Comparison of ENCODE assay signal across 21 cellular contexts in genomic region chr10:31063839-31064238, GRCh38. TPM values are rescaled to one million over a fixed set of nuclear protein-coding genes. Genes with fewer than 3 reads are reported as not detected.
DNase-seq lines count a peak whose midpoint lies in the region; ATAC-seq and TF ChIP-seq lines count a peak whose summit lies in the region.
"Had no signal": no experiment of that assay in that cellular context is flagged by ENCODE, and none has a peak within 500 bp of the region (broad histone marks: within the 10 kb centered on the region; RNA-seq: fewer than 3 reads in every experiment).

No MANE protein-coding gene starts in this region.

- WGBS in SK-N-SH (ENCODE audit: low lambda C conversion rate), result 86% methylated on average over 6 of the region's 6 CpGs
- 37 to 52% methylated on average over 6 of the region's 6 CpGs for WGBS in heart right ventricle, 2 donors

- ATAC-seq in SK-N-SH treated with all-trans-retinoic acid at 6 μM for 48 hours (no peak; the same call in 1 of the 3 replicates), heart right ventricle (peak; percentile 8 to 47 (median 29)), sciatic nerve (peak; percentile 51)
- ATAC-seq in activated CD4-positive, alpha-beta T cell treated with anti-CD3 and anti-CD28 coated beads for 36 hours, result no peak

- peaks cover 6 to 7% of the 10 kb centered on the region in 2 experiments; a peak in 2 of 4 replicates for H3K4me1 ChIP-seq in SK-N-SH (ENCODE audit: control insufficient read depth in 1 of 2, insufficient read depth in 2 of 2, low read depth in 1 of 2, low read length in 1 of 2)
- H3K4me1 ChIP-seq in heart right ventricle, result peaks cover 0 to 32% (median 6%) of the 10 kb centered on the region in 9 donors

- POLR2A ChIA-PET in SK-N-SH (lab: Yijun Ruan, JAX), result no interaction called here
- POLR2A ChIA-PET in activated CD4-positive, alpha-beta T cell treated with anti-CD3 and anti-CD28 coated beads for 36 hours (lab: Charles Lee), result no interaction called here

- TF ChIP-seq CTCF in SK-N-SH (IDR thresholded peaks at IDR 0.05) (no peak), heart right ventricle (IDR thresholded peaks at IDR 0.05) (no peak)

- intact Hi-C loops in heart right ventricle (cut with DNase I) (no loop called here), sciatic nerve (cut with DNase I) (no loop called here)
- intact Hi-C loops in activated CD4-positive, alpha-beta T cell treated with anti-CD3 and anti-CD28 coated beads for 36 hours (cut with DNase I, micrococcal nuclease), result no loop called here

- H3F3A ChIP-seq in SK-N-SH (replicated peaks; ENCODE audit: insufficient read depth), result no peaks in the 10 kb centered on the region

- H3K36me3 ChIP-seq in SK-N-SH (replicated peaks in 1 of 2; ENCODE audit: control insufficient read depth in 1 of 2, insufficient read depth in 2 of 2, low read length in 1 of 2) (no peaks in the 10 kb centered on the region), heart right ventricle (no peaks in the 10 kb centered on the region)
- H3K36me3 ChIP-seq: BLaER1, left lung, stomach had no signal

- no peak for DNase-seq in SK-N-SH
- no peak for DNase-seq in heart right ventricle
- no peak for DNase-seq in sciatic nerve (ENCODE audit: low spot score)
- no peak for DNase-seq in substantia nigra (lab: John Stamatoyannopoulos, UW)
- DNase-seq in cortex of kidney (lab: John Stamatoyannopoulos, UW), result no peak
- no peak for DNase-seq in activated CD4-positive, alpha-beta T cell treated with anti-CD3 and anti-CD28 coated beads for 36 hours
- DNase-seq in NCI-H1694 treated with DMSO at 0.1 percent for 48 hours (lab: John Stamatoyannopoulos, UW), result no peak
- DNase-seq: activated CD4-positive, alpha-beta T cell treated with anti-CD3 and anti-CD28 coated beads, Interleukin-2, amount 10 ng/mL, durations not matched to agents 7 days and 5 days; activated naive CD4-positive, alpha-beta T cell treated with anti-CD3 and anti-CD28 coated beads, Interleukin-2, amount 10 ng/mL, durations not matched to agents 7 days and 5 days; DMS 273 treated with DMSO at 0.1 percent for 48 hours; effector memory CD4-positive, alpha-beta T cell; left lung; naive B cell; NCI-H2081; NCI-H526; OCI-M1; stomach had no signal

- CTCF ChIA-PET in SK-N-SH (lab: Yijun Ruan, JAX), result interaction anchor here (1.4 kb wide), 1 partner anchor 20 kb away, joined by 3 read pairs; no protein-coding TSS in a partner anchor
- CTCF ChIA-PET in activated CD4-positive, alpha-beta T cell treated with anti-CD3 and anti-CD28 coated beads for 36 hours (lab: Charles Lee), result no interaction called here

- H3K4me1 Mint-ChIP-seq in activated CD4-positive, alpha-beta T cell treated with anti-CD3 and anti-CD28 coated beads for 36 hours, result no peaks in the 10 kb centered on the region
- H3K4me1 Mint-ChIP-seq: activated CD4-positive, alpha-beta T cell treated with anti-CD3 and anti-CD28 coated beads, Interleukin-2, amount 10 ng/mL, durations not matched to agents 7 days and 5 days; activated naive CD4-positive, alpha-beta T cell treated with anti-CD3 and anti-CD28 coated beads, Interleukin-2, amount 10 ng/mL, durations not matched to agents 7 days and 5 days; naive B cell had no signal

- H3K27ac Mint-ChIP-seq in activated CD4-positive, alpha-beta T cell treated with anti-CD3 and anti-CD28 coated beads for 36 hours, result no peak overlapping the region
- H3K27ac Mint-ChIP-seq: activated CD4-positive, alpha-beta T cell treated with anti-CD3 and anti-CD28 coated beads, Interleukin-2, amount 10 ng/mL, durations not matched to agents 7 days and 5 days; activated naive CD4-positive, alpha-beta T cell treated with anti-CD3 and anti-CD28 coated beads, Interleukin-2, amount 10 ng/mL, durations not matched to agents 7 days and 5 days; naive B cell; progenitor cell of endocrine pancreas had no signal

- H4K20me1 ChIP-seq in SK-N-SH (ENCODE audit: insufficient read depth), result no peaks in the 10 kb centered on the region
- H4K20me1 ChIP-seq: BLaER1 had no signal

- peak overlapping the region; percentile 86; the same call in 1 of the 2 replicates for H2AFZ ChIP-seq in SK-N-SH (ENCODE audit: low read depth)

- H3K9me3 ChIP-seq in SK-N-SH, result no peaks in the 10 kb centered on the region
- no peaks in the 10 kb centered on the region for H3K9me3 ChIP-seq in heart right ventricle
- H3K9me3 ChIP-seq: BLaER1, left lung, stomach had no signal

- no peak for TF ChIP-seq EP300 in SK-N-SH (IDR thresholded peaks at IDR 0.05; ENCODE audit: borderline replicate concordance in 1 of 2, low read depth in 1 of 2, low read length in 1 of 2)

- no peaks in the 10 kb centered on the region for H3K27me3 ChIP-seq in SK-N-SH (ENCODE audit: insufficient read depth)
- H3K27me3 ChIP-seq in heart right ventricle, result no peaks in the 10 kb centered on the region
- H3K27me3 ChIP-seq: BLaER1, left lung, stomach had no signal

- H3K9me3 Mint-ChIP-seq in activated CD4-positive, alpha-beta T cell treated with anti-CD3 and anti-CD28 coated beads for 36 hours (ENCODE audit: low read depth), result no peaks in the 10 kb centered on the region
- H3K9me3 Mint-ChIP-seq: activated CD4-positive, alpha-beta T cell treated with anti-CD3 and anti-CD28 coated beads, Interleukin-2, amount 10 ng/mL, durations not matched to agents 7 days and 5 days had no signal

- H3K4me2 ChIP-seq in SK-N-SH, result peak overlapping the region; percentile 54; the same call in 1 of the 2 replicates
- H3K4me2 ChIP-seq: BLaER1 had no signal

- TF ChIP-seq RAD21 in SK-N-SH (IDR thresholded peaks at IDR 0.05; ENCODE audit: low read length), result no peak

- no peak overlapping the region for H3K9ac ChIP-seq in SK-N-SH
- H3K9ac ChIP-seq: BLaER1 had no signal

- H3K36me3 Mint-ChIP-seq in activated CD4-positive, alpha-beta T cell treated with anti-CD3 and anti-CD28 coated beads for 36 hours (ENCODE audit: low read depth), result no peaks in the 10 kb centered on the region
- H3K36me3 Mint-ChIP-seq: activated naive CD4-positive, alpha-beta T cell treated with anti-CD3 and anti-CD28 coated beads, Interleukin-2, amount 10 ng/mL, durations not matched to agents 7 days and 5 days; naive B cell had no signal

- H3K4me3 ChIP-seq in SK-N-SH (ENCODE audit: low read depth in 2 of 2, low read length in 1 of 2) (no peak overlapping the region), heart right ventricle (no peak overlapping the region)
- H3K4me3 ChIP-seq: BLaER1, left lung, stomach had no signal

- peak overlapping the region; percentile 17 to 56; a peak in 3 of 4 replicates for H3K27ac ChIP-seq in SK-N-SH (ENCODE audit: low read depth in 2 of 2, low read length in 1 of 2)
- H3K27ac ChIP-seq in heart right ventricle, result peak overlapping the region in 9 of 10 donors; percentile 18 to 82 (median 66)
- H3K27ac ChIP-seq in substantia nigra (ENCODE audit: low read depth, low read length, poor library complexity, severe bottlenecking), result no peak overlapping the region
- H3K27ac ChIP-seq: 22Rv1, BLaER1, left lung had no signal

- peaks cover 11% of the 10 kb centered on the region for H3K27me3 Mint-ChIP-seq in activated CD4-positive, alpha-beta T cell treated with anti-CD3 and anti-CD28 coated beads for 36 hours

- no peaks in the 10 kb centered on the region for H3K79me2 ChIP-seq in SK-N-SH (ENCODE audit: insufficient read depth)

- H3K4me3 Mint-ChIP-seq in activated CD4-positive, alpha-beta T cell treated with anti-CD3 and anti-CD28 coated beads for 36 hours, result no peak overlapping the region
- H3K4me3 Mint-ChIP-seq: activated CD4-positive, alpha-beta T cell treated with anti-CD3 and anti-CD28 coated beads, Interleukin-2, amount 10 ng/mL, durations not matched to agents 7 days and 5 days; activated naive CD4-positive, alpha-beta T cell treated with anti-CD3 and anti-CD28 coated beads, Interleukin-2, amount 10 ng/mL, durations not matched to agents 7 days and 5 days; naive B cell had no signal

- no peaks in the 10 kb centered on the region for H3K9me2 ChIP-seq in SK-N-SH

TF ChIP-seq in SK-N-SH, 30 proteins besides CTCF, POLR2A, EP300 and RAD21 (continues in another document):
- no peak for TF ChIP-seq GATA2 (CRISPR knock-in tag; IDR thresholded peaks at IDR 0.05)
- no peak for TF ChIP-seq RXRA (IDR thresholded peaks at IDR 0.05; ENCODE audit: borderline replicate concordance, low read depth)

TF ChIP-seq in SK-N-SH treated with all-trans-retinoic acid at 6 μM for 48 hours, 23 proteins besides CTCF, POLR2A, EP300 and RAD21:
- TF ChIP-seq PPARA (CRISPR knock-in tag; IDR thresholded peaks at IDR 0.05; ENCODE audit: borderline replicate concordance) (no peak), TOX (CRISPR knock-in tag; IDR thresholded peaks at IDR 0.05; ENCODE audit: borderline replicate concordance) (no peak)
- TF ChIP-seq, protein P1, sequence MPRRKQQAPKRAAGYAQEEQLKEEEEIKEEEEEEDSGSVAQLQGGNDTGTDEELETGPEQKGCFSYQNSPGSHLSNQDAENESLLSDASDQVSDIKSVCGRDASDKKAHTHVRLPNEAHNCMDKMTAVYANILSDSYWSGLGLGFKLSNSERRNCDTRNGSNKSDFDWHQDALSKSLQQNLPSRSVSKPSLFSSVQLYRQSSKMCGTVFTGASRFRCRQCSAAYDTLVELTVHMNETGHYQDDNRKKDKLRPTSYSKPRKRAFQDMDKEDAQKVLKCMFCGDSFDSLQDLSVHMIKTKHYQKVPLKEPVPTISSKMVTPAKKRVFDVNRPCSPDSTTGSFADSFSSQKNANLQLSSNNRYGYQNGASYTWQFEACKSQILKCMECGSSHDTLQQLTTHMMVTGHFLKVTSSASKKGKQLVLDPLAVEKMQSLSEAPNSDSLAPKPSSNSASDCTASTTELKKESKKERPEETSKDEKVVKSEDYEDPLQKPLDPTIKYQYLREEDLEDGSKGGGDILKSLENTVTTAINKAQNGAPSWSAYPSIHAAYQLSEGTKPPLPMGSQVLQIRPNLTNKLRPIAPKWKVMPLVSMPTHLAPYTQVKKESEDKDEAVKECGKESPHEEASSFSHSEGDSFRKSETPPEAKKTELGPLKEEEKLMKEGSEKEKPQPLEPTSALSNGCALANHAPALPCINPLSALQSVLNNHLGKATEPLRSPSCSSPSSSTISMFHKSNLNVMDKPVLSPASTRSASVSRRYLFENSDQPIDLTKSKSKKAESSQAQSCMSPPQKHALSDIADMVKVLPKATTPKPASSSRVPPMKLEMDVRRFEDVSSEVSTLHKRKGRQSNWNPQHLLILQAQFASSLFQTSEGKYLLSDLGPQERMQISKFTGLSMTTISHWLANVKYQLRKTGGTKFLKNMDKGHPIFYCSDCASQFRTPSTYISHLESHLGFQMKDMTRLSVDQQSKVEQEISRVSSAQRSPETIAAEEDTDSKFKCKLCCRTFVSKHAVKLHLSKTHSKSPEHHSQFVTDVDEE (CRISPR knock-in tag; IDR thresholded peaks at IDR 0.05), result no peak
TF ChIP-seq in SK-N-SH treated with all-trans-retinoic acid at 6 μM for 48 hours: peak in this region for 0.

RNA-seq across cellular contexts. Expression of gene ZNF438, which starts 32.2 kb away (rescaled TPM):
- polyA plus RNA-seq in SK-N-SH (2012; rRNA removed) (2.1 and 2.5 TPM in 2 replicates), heart right ventricle (10 to 100 TPM in 1 of 2 donors, 1 to 10 TPM in 1; 7.8 to 21.1 TPM)
- 2.4 and 2.6 TPM in 2 replicates for polyA plus RNA-seq in SK-N-SH (2012; cell fraction: cytosol; rRNA removed)
- 2.1 and 3.4 TPM in 2 replicates for polyA plus RNA-seq in SK-N-SH (2012; cell fraction: nucleus; rRNA removed)
- total RNA-seq in heart right ventricle (10 to 100 TPM in 8 of 10 donors, 1 to 10 TPM in 2; 9.3 to 16.1 (median 12.4) TPM), sciatic nerve (15.3 TPM)
- 1 to 10 TPM; 3.1 to 3.7 TPM for total RNA-seq in activated CD4-positive, alpha-beta T cell treated with anti-CD3 and anti-CD28 coated beads for 36 hours

Comparison
In these comparisons a context has a peak if more than half of its experiments do, and no peak if none do; other contexts are left out.
1. ATAC-seq: peak in heart right ventricle (8 of 8) and sciatic nerve (single experiment); none in SK-N-SH treated with all-trans-retinoic acid at 6 μM for 48 hours (single experiment) and activated CD4-positive, alpha-beta T cell treated with anti-CD3 and anti-CD28 coated beads for 36 hours (single experiment).